ENCODE assay signal across 8 cellular contexts in genomic region chr7:148697950-148698396, GRCh38. TPM values are rescaled to one million over a fixed set of nuclear protein-coding genes. Genes with fewer than 3 reads are reported as not detected.
DNase-seq lines count a peak whose midpoint lies in the region; ATAC-seq and TF ChIP-seq lines count a peak whose summit lies in the region.

No MANE protein-coding gene starts in this region.

- TF ChIP-seq CTCF in brain microvascular endothelial cell (IDR thresholded peaks at IDR 0.05; ENCODE audit: low read depth, low read length, missing control alignments): no peak
- TF ChIP-seq CTCF in transverse colon (IDR thresholded peaks at IDR 0.05): no peak

- in situ Hi-C loops in brain microvascular endothelial cell (cut with HindIII; ENCODE audit: low pct_ligation_motif_present, low sequenced_read_pairs) (no loop called here), transverse colon (cut with MboI; ENCODE audit: low pct_ligation_motif_present in 1 of 4, low pct_unique_long_range_greater_than_20kb in 1 of 4, low sequenced_read_pairs in 3 of 4) (no loop called here)

- H3K79me2 ChIP-seq in ACC112 (ENCODE audit: control insufficient read depth, insufficient read depth, low read length, unreplicated experiment): peaks cover 37% of the 10 kb centered on the region

- no peaks in the 10 kb centered on the region for H3K27me3 ChIP-seq in ACC112 (ENCODE audit: insufficient read depth, low read length)
- H3K27me3 ChIP-seq in MG63: no peaks in the 10 kb centered on the region
- H3K27me3 ChIP-seq in brain microvascular endothelial cell (replicated peaks): no peaks in the 10 kb centered on the region
- H3K27me3 ChIP-seq in transverse colon: no peaks in the 10 kb centered on the region

- H3K36me3 ChIP-seq in ACC112 (ENCODE audit: insufficient read depth, low read length) (no peaks in the 10 kb centered on the region), MG63 (no peaks in the 10 kb centered on the region), brain microvascular endothelial cell (replicated peaks) (no peaks in the 10 kb centered on the region), transverse colon (no peaks in the 10 kb centered on the region)

- peak overlapping the region; percentile 68 for H2AFZ ChIP-seq in ACC112 (ENCODE audit: low read length, unreplicated experiment)

- no peaks in the 10 kb centered on the region for H3K9me3 ChIP-seq in MG63
- no peaks in the 10 kb centered on the region for H3K9me3 ChIP-seq in transverse colon

- no peaks in the 10 kb centered on the region for H3K27me3 Mint-ChIP-seq in memory B cell

- WGBS in transverse colon (ENCODE audit: low coverage in 1 of 2), 2 donors: 0% methylated on average over 5 to 18 of the region's 18 CpGs

- no peaks in the 10 kb centered on the region for H3K9me3 Mint-ChIP-seq in memory B cell

- DNase-seq in MG63: no peak
- DNase-seq in brain microvascular endothelial cell: no peak
- DNase-seq in memory B cell (ENCODE audit: low spot score in 2 of 2): peak in 1 of 2 donors; percentile 2
- no peak for DNase-seq in transverse colon
- no peak for DNase-seq in NCI-H1048 (lab: John Stamatoyannopoulos, UW)
- DNase-seq in epidermal melanocyte (ENCODE audit: insufficient read length, low spot score): no peak

- H3K27ac Mint-ChIP-seq in memory B cell: peak overlapping the region; percentile 91

- peak; percentile 3 for ATAC-seq in GM19043 (IDR thresholded peaks at IDR 0.05; ENCODE audit: low read depth, unreplicated experiment)
- ATAC-seq in memory B cell (ENCODE audit: low read depth): peak; percentile 3

- H3K27ac ChIP-seq in ACC112 (ENCODE audit: low read depth, low read length) (peak overlapping the region; percentile 85), brain microvascular endothelial cell (peak overlapping the region; percentile 73), transverse colon (peak overlapping the region; percentile 96 to 99 (median 98))

- peak overlapping the region; percentile 92 for H3K4me3 Mint-ChIP-seq in memory B cell

- intact Hi-C loops in transverse colon (cut with DNase I; ENCODE audit: low total_unique reads): no loop called here

- H3K4me1 Mint-ChIP-seq in memory B cell: peaks cover 38% of the 10 kb centered on the region

- TF ChIP-seq POLR2A in transverse colon (IDR thresholded peaks at IDR 0.05): no peak

- H3K4me1 ChIP-seq in ACC112 (ENCODE audit: control insufficient read depth, insufficient read depth, low read length, unreplicated experiment) (peaks cover 28% of the 10 kb centered on the region), transverse colon (peaks cover 18 to 38% (median 29%) of the 10 kb centered on the region in 4 donors)

- TF ChIP-seq EP300 in transverse colon (IDR thresholded peaks at IDR 0.05; ENCODE audit: low read depth): no peak

- H3K4me3 ChIP-seq in ACC112 (ENCODE audit: low read depth, low read length) (peak overlapping the region; percentile 94), MG63 (peak overlapping the region; percentile 60), brain microvascular endothelial cell (ENCODE audit: low read depth, low read length) (peak overlapping the region; percentile 73), transverse colon (peak overlapping the region; percentile 80 to 98 (median 96))

- no peaks in the 10 kb centered on the region for H3K36me3 Mint-ChIP-seq in memory B cell

RNA-seq across cellular contexts. Expression of gene CUL1, which starts 0.7 kb away (rescaled TPM):
- total RNA-seq in MG63 (2014; rRNA removed; shearing (Covaris generic); ENCODE audit: low replicate concordance): 32.0 and 37.7 TPM in 2 replicates
- 10 to 100 TPM; 17.6 to 44.6 (median 28.8) TPM for total RNA-seq in transverse colon
